ENCODE assay signal across 22 cellular contexts in genomic region chr2:109052922-109053321, GRCh38.
"Had no signal": no experiment of that assay in that cellular context is flagged by ENCODE, and none has a peak within 500 bp of the region (broad histone marks: within the 10 kb centered on the region; RNA-seq: fewer than 3 reads in every experiment).

No MANE protein-coding gene starts in this region.

- H3K27ac ChIP-seq: gastrocnemius medialis, ovary, prostate gland, stomach, suprapubic skin, tibial nerve had no signal

- H3K9me3 ChIP-seq: gastrocnemius medialis, ovary, prostate gland, stomach, suprapubic skin, tibial nerve had no signal

- H3K4me3 ChIP-seq: gastrocnemius medialis, ovary, prostate gland, stomach, suprapubic skin, tibial nerve had no signal

- H3K27me3 ChIP-seq: gastrocnemius medialis, ovary, stomach, suprapubic skin, tibial nerve had no signal

- H3K4me1 ChIP-seq: gastrocnemius medialis, prostate gland, stomach, suprapubic skin, tibial nerve had no signal

- ATAC-seq: activated T-cell treated with anti-CD3 and anti-CD28 coated beads, Interleukin-2, amount 50 U/mL, for 72 hours; gastrocnemius medialis; left ventricle myocardium superior; natural killer cell; right cardiac atrium; stimulated activated memory B cell treated with anti-CD40 and anti-IgM and Interleukin-4, amounts not matched to agents 10 μg/mL and 1 μg/mL and 100 μg/mL, for 72 hours; T-helper 17 cell had no signal

- DNase-seq: activated CD4-positive, alpha-beta memory T cell treated with anti-CD3 and anti-CD28 coated beads, Interleukin-2, amount 10 ng/mL, durations not matched to agents 7 days and 5 days; activated CD4-positive, alpha-beta T cell treated with anti-CD3 and anti-CD28 coated beads, Interleukin-2, amount 10 ng/mL, durations not matched to agents 24 days and 14 days; activated effector memory CD4-positive, alpha-beta T cell treated with Interleukin-2 at 50 U/mL for 16 hours; activated naive CD4-positive, alpha-beta T cell treated with anti-CD3 and anti-CD28 coated beads for 36 hours; activated T-cell treated with anti-CD3 and anti-CD28 coated beads, Interleukin-2, amount 50 U/mL, for 72 hours; caudate nucleus; dermis blood vessel endothelial cell; effector CD8-positive, alpha-beta T cell; gastrocnemius medialis; hippocampal formation; left ventricle myocardium superior; mammary epithelial cell; natural killer cell; ovary; right cardiac atrium; stimulated activated CD4-positive, alpha-beta T cell treated with anti-CD3 and anti-CD28 coated beads, Interleukin-2, amount 100 ng/mL, for 24 hours; stomach; T-helper 17 cell had no signal

- H3K36me3 ChIP-seq: gastrocnemius medialis, ovary, prostate gland, stomach, suprapubic skin, tibial nerve had no signal
